In the genomic region with DNA sequence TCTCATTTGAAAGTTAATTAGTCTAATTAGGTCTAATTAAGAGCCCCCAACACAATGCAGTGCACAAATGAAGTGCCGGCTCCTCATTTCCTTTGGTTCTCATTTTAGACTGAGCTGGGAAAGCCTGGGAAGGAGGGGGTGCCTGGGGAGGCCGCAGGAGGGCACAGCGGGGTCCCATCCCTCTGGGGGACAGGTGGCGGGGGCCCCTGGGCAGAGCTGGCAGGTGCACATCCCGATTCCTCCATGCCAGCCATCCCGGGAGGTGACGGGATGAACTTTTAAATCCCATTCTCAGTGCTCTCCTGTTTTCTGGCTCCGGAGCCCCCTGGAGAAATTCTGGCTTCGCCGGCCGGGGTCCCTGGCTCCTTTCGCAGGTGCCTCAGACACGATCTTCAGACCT, we compare ENCODE assay signal across 20 cellular contexts.
"Had no signal": no experiment of that assay in that cellular context is flagged by ENCODE, and none has a peak within 500 bp of the region (broad histone marks: within the 10 kb centered on the region; RNA-seq: fewer than 3 reads in every experiment).

No MANE protein-coding gene starts in this region.

- H3K9me3 Mint-ChIP-seq: T-cell; T-helper 1 cell treated with Interleukin-12 subunit alpha and Interleukin-12 subunit beta and Interleukin-4 antibody, amounts not matched to agents 30 μg/mL and 1 μg/mL, for 36 hours had no signal

- H3K36me3 Mint-ChIP-seq: T-cell had no signal

- DNase-seq: KBM-7, MV-4-11, NCI-H1048, NCI-H1105, NCI-H1417 treated with DMSO at 0.1 percent for 48 hours, NCI-H187, NCI-H2029, NCI-H2081 treated with DMSO at 0.1 percent for 48 hours, NCI-H2227 treated with DMSO at 0.1 percent for 48 hours, NCI-H446 treated with DMSO at 0.1 percent for 48 hours, NCI-H510A treated with DMSO at 0.1 percent for 48 hours, NCI-H526 treated with DMSO at 0.1 percent for 48 hours, NCI-H748 treated with DMSO at 0.1 percent for 48 hours, SHP77, SK-N-SH, SW 1271, T-cell had no signal

- H3K27ac ChIP-seq: HL-60, RWPE1 had no signal

- H3K9ac ChIP-seq: SK-N-SH had no signal

- H3K4me3 Mint-ChIP-seq: T-cell; T-helper 1 cell treated with Interleukin-12 subunit alpha and Interleukin-12 subunit beta and Interleukin-4 antibody, amounts not matched to agents 30 μg/mL and 1 μg/mL, for 36 hours had no signal

- H3K27ac Mint-ChIP-seq: T-cell; T-helper 1 cell treated with Interleukin-12 subunit alpha and Interleukin-12 subunit beta and Interleukin-4 antibody, amounts not matched to agents 30 μg/mL and 1 μg/mL, for 36 hours had no signal

- H3K4me2 ChIP-seq: SK-N-SH had no signal

- H3K9me3 ChIP-seq: SK-N-SH had no signal
